ENCODE assay signal across 8 cellular contexts in genomic region chr1:91712981-91713841, GRCh38.
DNase-seq lines count a peak whose midpoint lies in the region; ATAC-seq and TF ChIP-seq lines count a peak whose summit lies in the region.

No MANE protein-coding gene starts in this region.

- in situ Hi-C loops in GM13977 (cut with MboI; ENCODE audit: low pct_unique_long_range_greater_than_20kb, low sequenced_read_pairs, unreplicated experiment), result no loop called here
- in situ Hi-C loops in gastrocnemius medialis (cut with MboI; ENCODE audit: low sequenced_read_pairs in 4 of 4), result no loop called here

- H3K27me3 ChIP-seq in gastrocnemius medialis, result no peaks in the 10 kb centered on the region

- peak overlapping the region; percentile 67 to 75 (median 72) for H3K27ac ChIP-seq in gastrocnemius medialis

- peak; percentile 53 for DNase-seq in GM13977 (ENCODE audit: low spot score)
- DNase-seq in SKM-1 (lab: John Stamatoyannopoulos, UW; ENCODE audit: unreplicated experiment), result peak; percentile 88
- DNase-seq in fibroblast of gingiva (ENCODE audit: low read depth), result peak; percentile 82
- peak in 1 of 2 donors; percentile 61 for DNase-seq in gastrocnemius medialis
- DNase-seq in effector CD4-positive, alpha-beta T cell, result no peak
- no peak for DNase-seq in hypothalamus (lab: John Stamatoyannopoulos, UW)
- DNase-seq in A172 (ENCODE audit: low spot score), result no peak

- peak; percentile 84 for ATAC-seq in HG02610 (IDR thresholded peaks at IDR 0.05; ENCODE audit: unreplicated experiment)
- peak; percentile 73 to 87 for ATAC-seq in gastrocnemius medialis

- peak overlapping the region in 2 of 4 donors; percentile 10 to 19 for H3K4me3 ChIP-seq in gastrocnemius medialis

- peaks cover 9 to 19% of the 10 kb centered on the region in 2 donors for H3K4me1 ChIP-seq in gastrocnemius medialis

- peak in 1 of 2 donors; percentile 41 for TF ChIP-seq POLR2A in gastrocnemius medialis (IDR thresholded peaks at IDR 0.05)

- peaks cover 0 to 23% of the 10 kb centered on the region in 2 donors for H3K36me3 ChIP-seq in gastrocnemius medialis

- TF ChIP-seq CTCF in GM13977 (IDR thresholded peaks at IDR 0.05; ENCODE audit: extremely low read depth, insufficient read depth, missing control alignments) (no peak), gastrocnemius medialis (IDR thresholded peaks at IDR 0.05 in 4 of 5, conservative IDR thresholded peaks at IDR 0.05 in 1 of 5) (no peak)

- H3K9me3 ChIP-seq in gastrocnemius medialis, result no peaks in the 10 kb centered on the region

- intact Hi-C loops in gastrocnemius medialis (cut with DNase I; ENCODE audit: low total_unique reads), result no loop called here

Comparison
In these comparisons a context has a peak if more than half of its experiments do, and no peak if none do; other contexts are left out.
1. DNase-seq: peak in GM13977 (single experiment), SKM-1 (single experiment) and fibroblast of gingiva (single experiment); none in effector CD4-positive, alpha-beta T cell (single experiment), hypothalamus (0 of 51) and A172 (single experiment).